1 cellular context compared by ENCODE assay signal in the genomic region with DNA sequence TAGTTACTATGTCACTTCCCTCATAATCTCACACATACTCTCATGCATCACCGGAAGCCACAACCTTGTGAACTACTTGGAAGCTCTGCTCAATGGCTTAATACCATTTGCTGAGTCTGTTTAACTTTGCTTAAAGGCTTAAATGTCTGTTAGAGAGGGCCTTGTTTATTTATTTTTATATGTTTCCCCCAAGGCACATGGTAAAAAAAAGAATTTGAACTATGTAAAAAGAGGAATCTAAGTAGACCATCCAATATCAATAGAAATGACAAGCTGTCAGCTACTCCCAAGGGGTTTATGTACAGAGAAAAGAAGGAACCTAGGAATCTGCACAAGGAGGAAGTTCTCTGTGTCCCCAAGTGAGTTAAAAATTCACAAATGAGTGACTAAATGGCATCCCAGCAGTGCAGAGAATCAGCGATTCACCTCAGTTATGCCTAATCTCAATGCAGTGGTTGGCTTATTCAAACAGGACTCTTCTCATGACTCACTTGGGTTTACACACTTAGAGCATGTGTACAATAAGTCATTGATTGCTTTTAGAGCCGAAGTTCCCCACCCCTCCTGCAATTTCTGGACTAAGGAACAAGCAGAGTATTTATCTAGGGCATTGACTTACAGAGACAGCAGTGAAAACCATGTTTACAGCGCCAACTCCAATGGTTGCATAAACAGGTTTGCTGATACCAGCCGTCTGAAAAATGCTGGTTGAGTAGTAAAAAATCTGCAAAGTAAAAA.
TF ChIP-seq lines count a peak whose summit lies in the region.

No MANE protein-coding gene starts in this region.

TF ChIP-seq in HepG2, 621 proteins besides CTCF, POLR2A, EP300 and RAD21 (continued from another document and continues in another):
- TF ChIP-seq, protein P1, sequence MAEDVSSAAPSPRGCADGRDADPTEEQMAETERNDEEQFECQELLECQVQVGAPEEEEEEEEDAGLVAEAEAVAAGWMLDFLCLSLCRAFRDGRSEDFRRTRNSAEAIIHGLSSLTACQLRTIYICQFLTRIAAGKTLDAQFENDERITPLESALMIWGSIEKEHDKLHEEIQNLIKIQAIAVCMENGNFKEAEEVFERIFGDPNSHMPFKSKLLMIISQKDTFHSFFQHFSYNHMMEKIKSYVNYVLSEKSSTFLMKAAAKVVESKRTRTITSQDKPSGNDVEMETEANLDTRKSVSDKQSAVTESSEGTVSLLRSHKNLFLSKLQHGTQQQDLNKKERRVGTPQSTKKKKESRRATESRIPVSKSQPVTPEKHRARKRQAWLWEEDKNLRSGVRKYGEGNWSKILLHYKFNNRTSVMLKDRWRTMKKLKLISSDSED (CRISPR knock-in tag; IDR thresholded peaks at IDR 0.05): no peak
- TF ChIP-seq ZBTB33 (CRISPR knock-in tag; IDR thresholded peaks at IDR 0.05) (peak; percentile 67), TBP (CRISPR knock-in tag; IDR thresholded peaks at IDR 0.05) (no peak), PAX8 (CRISPR knock-in tag; IDR thresholded peaks at IDR 0.05; ENCODE audit: borderline replicate concordance) (no peak), FOXM1 (CRISPR knock-in tag; IDR thresholded peaks at IDR 0.05) (0 out of 2 replicates have a peak, but pooled peaks have one; percentile 25), ATM (IDR thresholded peaks at IDR 0.05; ENCODE audit: borderline replicate concordance) (peak; percentile 52; the same call in 1 of the 2 replicates), DNMT3B (CRISPR knock-in tag; conservative IDR thresholded peaks at IDR 0.05) (peak; percentile 80; the same call in 1 of the 2 replicates), ZBTB44 (CRISPR knock-in tag; IDR thresholded peaks at IDR 0.05) (0 out of 2 replicates have a peak, but pooled peaks have one; percentile 45), GFI1 (CRISPR knock-in tag; IDR thresholded peaks at IDR 0.05; ENCODE audit: borderline replicate concordance) (peak; percentile 96), SNAPC5 (CRISPR knock-in tag; IDR thresholded peaks at IDR 0.05; ENCODE audit: borderline replicate concordance) (no peak), NBN (conservative IDR thresholded peaks at IDR 0.05) (no peak), ETV5 (CRISPR knock-in tag; IDR thresholded peaks at IDR 0.05; ENCODE audit: borderline replicate concordance) (peak; percentile 87), NCOA2 (CRISPR knock-in tag; IDR thresholded peaks at IDR 0.05) (peak; percentile 97), HNRNPH1 (optimal IDR thresholded peaks at IDR 0.05; ENCODE audit: low read depth, low read length) (no peak), ZNF383 (CRISPR knock-in tag; IDR thresholded peaks at IDR 0.05; ENCODE audit: borderline replicate concordance) (no peak), BRD4 (CRISPR knock-in tag; IDR thresholded peaks at IDR 0.05) (peak; percentile 88), KAT2B (IDR thresholded peaks at IDR 0.05; ENCODE audit: borderline replicate concordance, low read depth, low read length) (peak; percentile 74; the same call in 1 of the 2 replicates), ZNF549 (CRISPR knock-in tag; IDR thresholded peaks at IDR 0.05) (no peak), RORA (CRISPR knock-in tag; IDR thresholded peaks at IDR 0.05) (no peak), TEAD2 (CRISPR knock-in tag; IDR thresholded peaks at IDR 0.05) (no peak), HNRNPLL (IDR thresholded peaks at IDR 0.05; ENCODE audit: low read depth, low read length, poor library complexity, severe bottlenecking) (no peak), HNF1B (CRISPR knock-in tag; IDR thresholded peaks at IDR 0.05) (peak; percentile 93), ZBTB3 (CRISPR knock-in tag; IDR thresholded peaks at IDR 0.05; ENCODE audit: borderline replicate concordance, low read depth) (peak; percentile 78; the same call in 1 of the 2 replicates), HOXA7 (CRISPR knock-in tag; IDR thresholded peaks at IDR 0.05) (no peak; the same call in 1 of the 2 replicates), ZNF20 (CRISPR knock-in tag; IDR thresholded peaks at IDR 0.05) (no peak), STAT6 (CRISPR knock-in tag; IDR thresholded peaks at IDR 0.05; ENCODE audit: borderline replicate concordance) (no peak)
- TF ChIP-seq, protein P2, sequence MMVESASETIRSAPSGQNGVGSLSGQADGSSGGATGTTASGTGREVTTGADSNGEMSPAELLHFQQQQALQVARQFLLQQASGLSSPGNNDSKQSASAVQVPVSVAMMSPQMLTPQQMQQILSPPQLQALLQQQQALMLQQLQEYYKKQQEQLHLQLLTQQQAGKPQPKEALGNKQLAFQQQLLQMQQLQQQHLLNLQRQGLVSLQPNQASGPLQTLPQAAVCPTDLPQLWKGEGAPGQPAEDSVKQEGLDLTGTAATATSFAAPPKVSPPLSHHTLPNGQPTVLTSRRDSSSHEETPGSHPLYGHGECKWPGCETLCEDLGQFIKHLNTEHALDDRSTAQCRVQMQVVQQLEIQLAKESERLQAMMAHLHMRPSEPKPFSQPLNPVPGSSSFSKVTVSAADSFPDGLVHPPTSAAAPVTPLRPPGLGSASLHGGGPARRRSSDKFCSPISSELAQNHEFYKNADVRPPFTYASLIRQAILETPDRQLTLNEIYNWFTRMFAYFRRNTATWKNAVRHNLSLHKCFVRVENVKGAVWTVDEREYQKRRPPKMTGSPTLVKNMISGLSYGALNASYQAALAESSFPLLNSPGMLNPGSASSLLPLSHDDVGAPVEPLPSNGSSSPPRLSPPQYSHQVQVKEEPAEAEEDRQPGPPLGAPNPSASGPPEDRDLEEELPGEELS (CRISPR knock-in tag; IDR thresholded peaks at IDR 0.05): peak; percentile 100
- TF ChIP-seq, protein P3, sequence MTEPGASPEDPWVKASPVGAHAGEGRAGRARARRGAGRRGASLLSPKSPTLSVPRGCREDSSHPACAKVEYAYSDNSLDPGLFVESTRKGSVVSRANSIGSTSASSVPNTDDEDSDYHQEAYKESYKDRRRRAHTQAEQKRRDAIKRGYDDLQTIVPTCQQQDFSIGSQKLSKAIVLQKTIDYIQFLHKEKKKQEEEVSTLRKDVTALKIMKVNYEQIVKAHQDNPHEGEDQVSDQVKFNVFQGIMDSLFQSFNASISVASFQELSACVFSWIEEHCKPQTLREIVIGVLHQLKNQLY (CRISPR knock-in tag; IDR thresholded peaks at IDR 0.05): peak; percentile 86
- TF ChIP-seq, protein P4, sequence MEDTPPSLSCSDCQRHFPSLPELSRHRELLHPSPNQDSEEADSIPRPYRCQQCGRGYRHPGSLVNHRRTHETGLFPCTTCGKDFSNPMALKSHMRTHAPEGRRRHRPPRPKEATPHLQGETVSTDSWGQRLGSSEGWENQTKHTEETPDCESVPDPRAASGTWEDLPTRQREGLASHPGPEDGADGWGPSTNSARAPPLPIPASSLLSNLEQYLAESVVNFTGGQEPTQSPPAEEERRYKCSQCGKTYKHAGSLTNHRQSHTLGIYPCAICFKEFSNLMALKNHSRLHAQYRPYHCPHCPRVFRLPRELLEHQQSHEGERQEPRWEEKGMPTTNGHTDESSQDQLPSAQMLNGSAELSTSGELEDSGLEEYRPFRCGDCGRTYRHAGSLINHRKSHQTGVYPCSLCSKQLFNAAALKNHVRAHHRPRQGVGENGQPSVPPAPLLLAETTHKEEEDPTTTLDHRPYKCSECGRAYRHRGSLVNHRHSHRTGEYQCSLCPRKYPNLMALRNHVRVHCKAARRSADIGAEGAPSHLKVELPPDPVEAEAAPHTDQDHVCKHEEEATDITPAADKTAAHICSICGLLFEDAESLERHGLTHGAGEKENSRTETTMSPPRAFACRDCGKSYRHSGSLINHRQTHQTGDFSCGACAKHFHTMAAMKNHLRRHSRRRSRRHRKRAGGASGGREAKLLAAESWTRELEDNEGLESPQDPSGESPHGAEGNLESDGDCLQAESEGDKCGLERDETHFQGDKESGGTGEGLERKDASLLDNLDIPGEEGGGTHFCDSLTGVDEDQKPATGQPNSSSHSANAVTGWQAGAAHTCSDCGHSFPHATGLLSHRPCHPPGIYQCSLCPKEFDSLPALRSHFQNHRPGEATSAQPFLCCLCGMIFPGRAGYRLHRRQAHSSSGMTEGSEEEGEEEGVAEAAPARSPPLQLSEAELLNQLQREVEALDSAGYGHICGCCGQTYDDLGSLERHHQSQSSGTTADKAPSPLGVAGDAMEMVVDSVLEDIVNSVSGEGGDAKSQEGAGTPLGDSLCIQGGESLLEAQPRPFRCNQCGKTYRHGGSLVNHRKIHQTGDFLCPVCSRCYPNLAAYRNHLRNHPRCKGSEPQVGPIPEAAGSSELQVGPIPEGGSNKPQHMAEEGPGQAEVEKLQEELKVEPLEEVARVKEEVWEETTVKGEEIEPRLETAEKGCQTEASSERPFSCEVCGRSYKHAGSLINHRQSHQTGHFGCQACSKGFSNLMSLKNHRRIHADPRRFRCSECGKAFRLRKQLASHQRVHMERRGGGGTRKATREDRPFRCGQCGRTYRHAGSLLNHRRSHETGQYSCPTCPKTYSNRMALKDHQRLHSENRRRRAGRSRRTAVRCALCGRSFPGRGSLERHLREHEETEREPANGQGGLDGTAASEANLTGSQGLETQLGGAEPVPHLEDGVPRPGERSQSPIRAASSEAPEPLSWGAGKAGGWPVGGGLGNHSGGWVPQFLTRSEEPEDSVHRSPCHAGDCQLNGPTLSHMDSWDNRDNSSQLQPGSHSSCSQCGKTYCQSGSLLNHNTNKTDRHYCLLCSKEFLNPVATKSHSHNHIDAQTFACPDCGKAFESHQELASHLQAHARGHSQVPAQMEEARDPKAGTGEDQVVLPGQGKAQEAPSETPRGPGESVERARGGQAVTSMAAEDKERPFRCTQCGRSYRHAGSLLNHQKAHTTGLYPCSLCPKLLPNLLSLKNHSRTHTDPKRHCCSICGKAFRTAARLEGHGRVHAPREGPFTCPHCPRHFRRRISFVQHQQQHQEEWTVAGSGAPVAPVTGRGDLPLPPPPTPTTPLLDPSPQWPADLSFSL (CRISPR knock-in tag; IDR thresholded peaks at IDR 0.05): no peak
- TF ChIP-seq, protein P5, sequence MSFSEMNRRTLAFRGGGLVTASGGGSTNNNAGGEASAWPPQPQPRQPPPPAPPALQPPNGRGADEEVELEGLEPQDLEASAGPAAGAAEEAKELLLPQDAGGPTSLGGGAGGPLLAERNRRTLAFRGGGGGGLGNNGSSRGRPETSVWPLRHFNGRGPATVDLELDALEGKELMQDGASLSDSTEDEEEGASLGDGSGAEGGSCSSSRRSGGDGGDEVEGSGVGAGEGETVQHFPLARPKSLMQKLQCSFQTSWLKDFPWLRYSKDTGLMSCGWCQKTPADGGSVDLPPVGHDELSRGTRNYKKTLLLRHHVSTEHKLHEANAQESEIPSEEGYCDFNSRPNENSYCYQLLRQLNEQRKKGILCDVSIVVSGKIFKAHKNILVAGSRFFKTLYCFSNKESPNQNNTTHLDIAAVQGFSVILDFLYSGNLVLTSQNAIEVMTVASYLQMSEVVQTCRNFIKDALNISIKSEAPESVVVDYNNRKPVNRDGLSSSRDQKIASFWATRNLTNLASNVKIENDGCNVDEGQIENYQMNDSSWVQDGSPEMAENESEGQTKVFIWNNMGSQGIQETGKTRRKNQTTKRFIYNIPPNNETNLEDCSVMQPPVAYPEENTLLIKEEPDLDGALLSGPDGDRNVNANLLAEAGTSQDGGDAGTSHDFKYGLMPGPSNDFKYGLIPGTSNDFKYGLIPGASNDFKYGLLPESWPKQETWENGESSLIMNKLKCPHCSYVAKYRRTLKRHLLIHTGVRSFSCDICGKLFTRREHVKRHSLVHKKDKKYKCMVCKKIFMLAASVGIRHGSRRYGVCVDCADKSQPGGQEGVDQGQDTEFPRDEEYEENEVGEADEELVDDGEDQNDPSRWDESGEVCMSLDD (CRISPR knock-in tag; IDR thresholded peaks at IDR 0.05; ENCODE audit: borderline replicate concordance): no peak
